Comparison of ENCODE assay signal across 8 cellular contexts in the genomic region with DNA sequence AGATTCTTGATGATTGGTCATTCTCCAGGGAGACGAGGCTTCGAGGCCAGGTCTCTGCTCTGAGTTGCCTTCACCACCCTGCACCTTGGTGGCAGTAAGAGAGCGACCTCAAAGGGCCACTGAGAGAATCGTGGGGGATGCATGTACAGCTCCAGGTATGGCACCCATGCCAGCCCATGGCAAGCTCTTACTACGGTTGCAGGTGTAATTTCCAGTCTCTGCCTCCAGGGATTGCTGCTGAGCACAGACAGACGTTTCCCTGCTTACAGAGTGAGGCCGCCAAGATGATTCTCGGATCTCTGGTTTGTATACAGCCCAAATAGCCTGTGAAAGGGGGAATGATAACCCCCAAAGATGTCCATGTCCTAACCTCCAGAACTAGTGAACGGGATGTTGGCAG. TPM values are rescaled to one million over a fixed set of nuclear protein-coding genes. Genes with fewer than 3 reads are reported as not detected.
DNase-seq lines count a peak whose midpoint lies in the region; ATAC-seq and TF ChIP-seq lines count a peak whose summit lies in the region.
"Had no signal": no experiment of that assay in that cellular context is flagged by ENCODE, and none has a peak within 500 bp of the region (broad histone marks: within the 10 kb centered on the region; RNA-seq: fewer than 3 reads in every experiment).

No MANE protein-coding gene starts in this region.

- no peak overlapping the region for H4K91ac ChIP-seq in IMR-90 (ENCODE audit: insufficient read depth, low read depth, low read length)

- intact Hi-C loops in IMR-90 (cut with micrococcal nuclease), result loop anchor here (10.0 kb wide), 1 partner anchor 130 kb away; no protein-coding TSS in a partner anchor
- intact Hi-C loops in activated T-helper 1 cell treated with anti-CD3 and anti-CD28 coated beads, Interleukin-12 subunit alpha, Interleukin-12 subunit beta, Interleukin-2, Interleukin-4 antibody, amounts not matched to agents 30 ng/mL and 10 ng/mL and 1 ng/mL, durations not matched to agents 14 hours and 24 hours and 36 hours (cut with micrococcal nuclease), result loop anchor here (10.0 kb wide), 1 partner anchor 340 kb away; no protein-coding TSS in a partner anchor

- H3K27me3 ChIP-seq in GM06990 (replicated peaks; ENCODE audit: control insufficient read depth, insufficient read depth, low read length) (no peaks in the 10 kb centered on the region), IMR-90 (ENCODE audit: control insufficient read depth, insufficient read depth, low read length) (no peaks in the 10 kb centered on the region)

- H2AK9ac ChIP-seq in IMR-90 (replicated peaks; ENCODE audit: low read depth, low read length, poor library complexity), result no peak overlapping the region

- no peak overlapping the region for H3K56ac ChIP-seq in IMR-90 (ENCODE audit: extremely low read depth, insufficient read depth, low read length)

- no peaks in the 10 kb centered on the region for H3K4me1 ChIP-seq in IMR-90 (ENCODE audit: control insufficient read depth, insufficient read depth, low read length)

- 0 out of 2 replicates have a peak, but pooled peaks have one; percentile 13 for TF ChIP-seq RAD21 in IMR-90 (IDR thresholded peaks at IDR 0.05; ENCODE audit: low read length)

- H2BK120ac ChIP-seq in IMR-90 (ENCODE audit: low read depth, low read length), result no peak overlapping the region

- H4K5ac ChIP-seq in IMR-90 (ENCODE audit: low read depth, low read length), result no peak overlapping the region

- H3K36me3 ChIP-seq in GM06990 (ENCODE audit: control insufficient read depth, insufficient read depth, low read length), result no peaks in the 10 kb centered on the region
- H3K36me3 ChIP-seq in IMR-90 (ENCODE audit: control insufficient read depth, insufficient read depth, low read length), result no peaks in the 10 kb centered on the region

- H3K4me1 Mint-ChIP-seq in nephron progenitor cell, result peaks cover 9% of the 10 kb centered on the region
- no peaks in the 10 kb centered on the region for H3K4me1 Mint-ChIP-seq in activated T-helper 1 cell treated with anti-CD3 and anti-CD28 coated beads, Interleukin-12 subunit alpha, Interleukin-12 subunit beta, Interleukin-2, Interleukin-4 antibody, amounts not matched to agents 30 ng/mL and 10 ng/mL and 1 ng/mL, durations not matched to agents 14 hours and 24 hours and 36 hours (ENCODE audit: low read depth)
- H3K4me1 Mint-ChIP-seq: activated naive CD8-positive, alpha-beta T cell treated with anti-CD3 and anti-CD28 coated beads, Interleukin-2, amount 10 ng/mL, durations not matched to agents 7 days and 5 days had no signal

- no peak for ATAC-seq in IMR-90 (ENCODE audit: low read depth)

- in situ Hi-C loops in IMR-90 (cut with MboI; ENCODE audit: low sequenced_read_pairs), result no loop called here

- POLR2A ChIA-PET in IMR-90 (lab: Charles Lee; ENCODE audit: unreplicated experiment), result no interaction called here

- H3K4me3 ChIP-seq in GM06990 (replicated peaks; ENCODE audit: low read depth, low read length), result no peak overlapping the region
- no peak overlapping the region for H3K4me3 ChIP-seq in IMR-90 (ENCODE audit: insufficient read depth, low read depth, low read length)

- H4K8ac ChIP-seq in IMR-90 (ENCODE audit: low read depth in 2 of 2, low read length in 2 of 2), result no peak overlapping the region

- no peak overlapping the region for H2AFZ ChIP-seq in IMR-90 (replicated peaks; ENCODE audit: low read length, poor library complexity)

- no peaks in the 10 kb centered on the region for H3K9me3 ChIP-seq in IMR-90 (ENCODE audit: control insufficient read depth, insufficient read depth, low read length)

- H3K27ac ChIP-seq in IMR-90 (ENCODE audit: insufficient read depth, low read length), result no peak overlapping the region

- dilution Hi-C loops in IMR-90 (cut with HindIII; ENCODE audit: low sequenced_read_pairs, unreplicated experiment), result no loop called here

- no CpG with 5 or more reads among the region's 9 CpGs for WGBS in IMR-90 (ENCODE audit: extremely low coverage in 2 of 2, insufficient read length in 1 of 2), 2 experiments

- H3K4me3 Mint-ChIP-seq in nephron progenitor cell, result no peak overlapping the region
- no peak overlapping the region for H3K4me3 Mint-ChIP-seq in activated T-helper 1 cell treated with anti-CD3 and anti-CD28 coated beads, Interleukin-12 subunit alpha, Interleukin-12 subunit beta, Interleukin-2, Interleukin-4 antibody, amounts not matched to agents 30 ng/mL and 10 ng/mL and 1 ng/mL, durations not matched to agents 14 hours and 24 hours and 36 hours
- H3K4me3 Mint-ChIP-seq: activated naive CD8-positive, alpha-beta T cell treated with anti-CD3 and anti-CD28 coated beads, Interleukin-2, amount 10 ng/mL, durations not matched to agents 7 days and 5 days had no signal

- CTCF ChIA-PET in IMR-90 (lab: Yijun Ruan, JAX), result interaction anchor here (0.7 kb wide), 1 partner anchor 539 kb away, joined by 3 read pairs; no protein-coding TSS in a partner anchor

- no peaks in the 10 kb centered on the region for H3K9me3 Mint-ChIP-seq in nephron progenitor cell
- no peaks in the 10 kb centered on the region for H3K9me3 Mint-ChIP-seq in activated T-helper 1 cell treated with anti-CD3 and anti-CD28 coated beads, Interleukin-12 subunit alpha, Interleukin-12 subunit beta, Interleukin-2, Interleukin-4 antibody, amounts not matched to agents 30 ng/mL and 10 ng/mL and 1 ng/mL, durations not matched to agents 14 hours and 24 hours and 36 hours
- H3K9me3 Mint-ChIP-seq: activated naive CD8-positive, alpha-beta T cell treated with anti-CD3 and anti-CD28 coated beads, Interleukin-2, amount 10 ng/mL, durations not matched to agents 7 days and 5 days had no signal

- no peak overlapping the region for H2AK5ac ChIP-seq in IMR-90 (ENCODE audit: low read depth, low read length)

- H2BK5ac ChIP-seq in IMR-90 (ENCODE audit: low read depth, low read length, poor library complexity, severe bottlenecking), result no peak overlapping the region

- DNase-seq in GM06990 (ENCODE audit: extremely low read depth, insufficient read length) (peak; percentile 31), IMR-90 (peak; percentile 4), cerebellar cortex (ENCODE audit: low spot score) (peak; percentile 4), nephron progenitor cell (peak; percentile 25), NCI-H2171 (lab: John Stamatoyannopoulos, UW) (no peak), NCI-H2196 treated with DMSO at 0.1 percent for 48 hours (lab: John Stamatoyannopoulos, UW; ENCODE audit: unreplicated experiment) (no peak)
- no peak for DNase-seq in activated T-helper 1 cell treated with anti-CD3 and anti-CD28 coated beads, Interleukin-12 subunit alpha, Interleukin-12 subunit beta, Interleukin-2, Interleukin-4 antibody, amounts not matched to agents 30 ng/mL and 10 ng/mL and 1 ng/mL, durations not matched to agents 14 hours and 24 hours and 36 hours (ENCODE audit: low spot score)
- DNase-seq: activated naive CD8-positive, alpha-beta T cell treated with anti-CD3 and anti-CD28 coated beads, Interleukin-2, amount 10 ng/mL, durations not matched to agents 7 days and 5 days had no signal

- no peak overlapping the region for H3K14ac ChIP-seq in IMR-90 (replicated peaks; ENCODE audit: low read depth, low read length)

- no peaks in the 10 kb centered on the region for H3K36me3 Mint-ChIP-seq in nephron progenitor cell (ENCODE audit: low read depth)
- H3K36me3 Mint-ChIP-seq in activated T-helper 1 cell treated with anti-CD3 and anti-CD28 coated beads, Interleukin-12 subunit alpha, Interleukin-12 subunit beta, Interleukin-2, Interleukin-4 antibody, amounts not matched to agents 30 ng/mL and 10 ng/mL and 1 ng/mL, durations not matched to agents 14 hours and 24 hours and 36 hours (ENCODE audit: low read depth), result no peaks in the 10 kb centered on the region
- H3K36me3 Mint-ChIP-seq: activated naive CD8-positive, alpha-beta T cell treated with anti-CD3 and anti-CD28 coated beads, Interleukin-2, amount 10 ng/mL, durations not matched to agents 7 days and 5 days had no signal

- H3K9ac ChIP-seq in IMR-90 (ENCODE audit: low read depth, low read length), result no peak overlapping the region

- H3K27ac Mint-ChIP-seq in nephron progenitor cell, result no peak overlapping the region
- no peak overlapping the region for H3K27ac Mint-ChIP-seq in activated T-helper 1 cell treated with anti-CD3 and anti-CD28 coated beads, Interleukin-12 subunit alpha, Interleukin-12 subunit beta, Interleukin-2, Interleukin-4 antibody, amounts not matched to agents 30 ng/mL and 10 ng/mL and 1 ng/mL, durations not matched to agents 14 hours and 24 hours and 36 hours
- H3K27ac Mint-ChIP-seq: activated naive CD8-positive, alpha-beta T cell treated with anti-CD3 and anti-CD28 coated beads, Interleukin-2, amount 10 ng/mL, durations not matched to agents 7 days and 5 days had no signal

- no peak overlapping the region for H3K4ac ChIP-seq in IMR-90 (ENCODE audit: low read depth, low read length)

- TF ChIP-seq POLR2A in IMR-90 (IDR thresholded peaks at IDR 0.05; ENCODE audit: low read depth, low read length), result no peak

- H2BK15ac ChIP-seq in IMR-90 (ENCODE audit: low read depth, low read length), result no peak overlapping the region

- peaks cover 46% of the 10 kb centered on the region for H3K27me3 Mint-ChIP-seq in nephron progenitor cell (ENCODE audit: low read depth, poor library complexity)
- peaks cover 18% of the 10 kb centered on the region for H3K27me3 Mint-ChIP-seq in activated T-helper 1 cell treated with anti-CD3 and anti-CD28 coated beads, Interleukin-12 subunit alpha, Interleukin-12 subunit beta, Interleukin-2, Interleukin-4 antibody, amounts not matched to agents 30 ng/mL and 10 ng/mL and 1 ng/mL, durations not matched to agents 14 hours and 24 hours and 36 hours (ENCODE audit: insufficient read depth)

- no peaks in the 10 kb centered on the region for H3K79me1 ChIP-seq in IMR-90 (ENCODE audit: low read depth in 1 of 2, low read length in 2 of 2)

- no TSS peak for BruUV-seq in IMR-90 (replicated peaks; lab: Mats Ljungman, UMichigan)

- H3K9me1 ChIP-seq in IMR-90 (ENCODE audit: insufficient read depth, low read length), result no peaks in the 10 kb centered on the region

- no peak overlapping the region for H3K18ac ChIP-seq in IMR-90 (ENCODE audit: low read depth, low read length)

- no peak overlapping the region for H3K4me2 ChIP-seq in IMR-90 (ENCODE audit: low read depth, low read length)

- no peak overlapping the region for H2BK20ac ChIP-seq in IMR-90 (ENCODE audit: low read depth, low read length)

- TF ChIP-seq CTCF in GM06990 (IDR thresholded peaks at IDR 0.05; ENCODE audit: insufficient read depth, low read length, poor library complexity, severe bottlenecking) (peak; percentile 65), IMR-90 (conservative IDR thresholded peaks at IDR 0.05; ENCODE audit: low read depth, low read length) (peak; percentile 18; the same call in 1 of the 2 replicates), nephron progenitor cell (IDR thresholded peaks at IDR 0.05) (peak; percentile 51)

- H3K23ac ChIP-seq in IMR-90 (ENCODE audit: low read depth, low read length), result no peak overlapping the region

- H4K20me1 ChIP-seq in IMR-90 (ENCODE audit: insufficient read depth, low read length), result no peaks in the 10 kb centered on the region

RNA-seq across cellular contexts. Expression of a gene that starts 16.3 kb away (rescaled TPM):
- total RNA-seq in IMR-90 (2012; rRNA removed), result not detected in 2 replicates
- not detected in 2 replicates for polyA plus RNA-seq in IMR-90 (2012; rRNA removed)
- polyA plus RNA-seq in IMR-90 (2012; cell fraction: cytosol; rRNA removed), result not detected in 2 replicates
- not detected in 2 replicates for polyA plus RNA-seq in IMR-90 (2012; cell fraction: nucleus; rRNA removed; ENCODE audit: low replicate concordance)
- total RNA-seq in activated T-helper 1 cell treated with anti-CD3 and anti-CD28 coated beads, Interleukin-12 subunit alpha, Interleukin-12 subunit beta, Interleukin-2, Interleukin-4 antibody, amounts not matched to agents 30 ng/mL and 10 ng/mL and 1 ng/mL, durations not matched to agents 14 hours and 24 hours and 36 hours, result not detected in 2 replicates
- total RNA-seq: activated naive CD8-positive, alpha-beta T cell treated with anti-CD3 and anti-CD28 coated beads, Interleukin-2, amount 10 ng/mL, durations not matched to agents 7 days and 5 days had no signal

Comparison
In these comparisons a context has a peak if more than half of its experiments do, and no peak if none do; other contexts are left out.
1. DNase-seq: peak in GM06990 (single experiment), IMR-90 (single experiment), cerebellar cortex (single experiment) and nephron progenitor cell (single experiment); none in activated T-helper 1 cell treated with anti-CD3 and anti-CD28 coated beads, Interleukin-12 subunit alpha, Interleukin-12 subunit beta, Interleukin-2, Interleukin-4 antibody, amounts not matched to agents 30 ng/mL and 10 ng/mL and 1 ng/mL, durations not matched to agents 14 hours and 24 hours and 36 hours (single experiment), NCI-H2171 (single experiment) and NCI-H2196 treated with DMSO at 0.1 percent for 48 hours (single experiment).
2. Peak in every context shown above with its lines, with median percentiles within 50 percentile points of each other: CTCF ChIP-seq.